In genomic region chr6:27239258-27239657, GRCh38 we compare ENCODE assay signal across 19 cellular contexts. TPM values are rescaled to one million over a fixed set of nuclear protein-coding genes. Genes with fewer than 3 reads are reported as not detected.
"Had no signal": no experiment of that assay in that cellular context is flagged by ENCODE, and none has a peak within 500 bp of the region (broad histone marks: within the 10 kb centered on the region; RNA-seq: fewer than 3 reads in every experiment).

No MANE protein-coding gene starts in this region.

- H3K4me1 ChIP-seq: tibial artery had no signal

- H3K9me3 ChIP-seq: vagina had no signal

- H3K4me3 ChIP-seq: heart right ventricle, tibial artery, vagina had no signal

- H3K9me3 Mint-ChIP-seq: dendritic cell treated with granulocyte-macrophage colony-stimulating factor and Interleukin-4, amounts not matched to agents 40 ng/mL and 50 ng/mL, for 4 days had no signal

- H3K36me3 ChIP-seq: heart right ventricle, tibial artery, vagina had no signal

- DNase-seq: activated CD4-positive, CD25-positive, alpha-beta regulatory T cell treated with anti-CD3 and anti-CD28 coated beads, Interleukin-2, amount 50 U/mL, for 72 hours; activated naive CD4-positive, alpha-beta T cell treated with Interleukin-2 at 50 U/mL for 16 hours; anterior cingulate cortex; effector memory CD4-positive, alpha-beta T cell; heart right ventricle; kidney; left ventricle myocardium superior; mesenchymal stem cell; naive thymus-derived CD8-positive, alpha-beta T cell; posterior cingulate gyrus; stimulated activated CD4-positive, alpha-beta T cell treated with anti-CD3 and anti-CD28 coated beads, Interleukin-4, amount 100 ng/mL, for 1 hour; stimulated activated naive B cell treated with anti-CD40 and anti-IgM and Interleukin-4, amounts not matched to agents 10 μg/mL and 1 μg/mL and 100 μg/mL, for 72 hours; T1000; tibial artery had no signal

- H3K27me3 ChIP-seq: vagina had no signal

- H3K4me3 Mint-ChIP-seq: dendritic cell treated with granulocyte-macrophage colony-stimulating factor and Interleukin-4, amounts not matched to agents 40 ng/mL and 50 ng/mL, for 4 days had no signal

- H3K27ac Mint-ChIP-seq: activated T-helper 17 cell treated with anti-CD3 and anti-CD28 coated beads, Interleukin-2, amount 50 U/mL, for 72 hours; dendritic cell treated with granulocyte-macrophage colony-stimulating factor and Interleukin-4, amounts not matched to agents 40 ng/mL and 50 ng/mL, for 4 days; stimulated activated naive B cell treated with anti-CD40 and anti-IgM and Interleukin-4, amounts not matched to agents 10 μg/mL and 1 μg/mL and 100 μg/mL, for 72 hours had no signal

- ATAC-seq: activated T-helper 17 cell treated with anti-CD3 and anti-CD28 coated beads, Interleukin-2, amount 50 U/mL, for 72 hours; heart right ventricle; left ventricle myocardium superior; naive thymus-derived CD8-positive, alpha-beta T cell; stimulated activated naive B cell treated with anti-CD40 and anti-IgM and Interleukin-4, amounts not matched to agents 10 μg/mL and 1 μg/mL and 100 μg/mL, for 72 hours had no signal

- H3K27ac ChIP-seq: epithelial cell of prostate, heart right ventricle, tibial artery, vagina had no signal

- H3K4me1 Mint-ChIP-seq: activated T-helper 17 cell treated with anti-CD3 and anti-CD28 coated beads, Interleukin-2, amount 50 U/mL, for 72 hours had no signal

RNA-seq across cellular contexts. Expression of gene PRSS16, which starts 8.2 kb away (rescaled TPM):
- total RNA-seq: cerebellum, left ventricle myocardium superior had no signal
- polyA plus RNA-seq: heart right ventricle had no signal
